Comparison of ENCODE assay signal across 8 cellular contexts in the genomic region with DNA sequence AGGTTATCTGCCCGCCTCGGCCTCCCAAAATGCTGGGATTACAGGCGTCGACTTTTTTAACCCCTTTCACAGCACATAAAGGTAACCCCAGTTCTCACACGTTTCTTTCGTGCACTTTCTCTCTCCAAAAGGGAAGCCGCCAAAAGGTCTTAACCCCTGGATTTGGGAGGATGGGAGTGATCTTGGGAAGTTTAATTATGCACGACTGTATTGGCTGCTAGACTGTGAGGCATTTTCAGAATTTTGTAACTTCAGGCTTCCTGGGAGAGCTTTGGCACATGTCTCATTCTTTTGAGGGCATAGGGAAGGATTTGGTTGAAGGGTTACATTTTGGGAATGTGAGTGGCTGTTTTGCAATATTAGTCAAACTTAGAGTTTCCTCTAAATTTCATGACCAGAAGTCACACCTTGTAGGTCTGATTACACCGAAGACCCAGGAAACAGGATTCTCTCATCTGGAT. TPM values are rescaled to one million over a fixed set of nuclear protein-coding genes. Genes with fewer than 3 reads are reported as not detected.
DNase-seq lines count a peak whose midpoint lies in the region; ATAC-seq, FAIRE-seq and TF ChIP-seq lines count a peak whose summit lies in the region.

No MANE protein-coding gene starts in this region.

- no peaks in the 10 kb centered on the region for H3K9me3 Mint-ChIP-seq in activated naive CD4-positive, alpha-beta T cell treated with anti-CD3 and anti-CD28 coated beads, Interleukin-2, amount 50 U/mL, for 24 hours
- H3K9me3 Mint-ChIP-seq in astrocyte (ENCODE audit: unreplicated experiment), result no peaks in the 10 kb centered on the region

- peak overlapping the region; percentile 98 for H3K4me3 Mint-ChIP-seq in activated naive CD4-positive, alpha-beta T cell treated with anti-CD3 and anti-CD28 coated beads, Interleukin-2, amount 50 U/mL, for 24 hours
- peak overlapping the region; percentile 96 for H3K4me3 Mint-ChIP-seq in astrocyte (ENCODE audit: unreplicated experiment)

- H3K4me2 ChIP-seq in astrocyte (ENCODE audit: low read length), result peak overlapping the region; percentile 100

- H3K27me3 ChIP-seq in astrocyte (ENCODE audit: insufficient read depth, low read length) (no peaks in the 10 kb centered on the region), lung (ENCODE audit: control insufficient read depth, insufficient read depth) (no peaks in the 10 kb centered on the region), upper lobe of right lung (no peaks in the 10 kb centered on the region)

- H3K9ac ChIP-seq in astrocyte (ENCODE audit: low read length), result no peak overlapping the region

- H3K36me3 Mint-ChIP-seq in activated naive CD4-positive, alpha-beta T cell treated with anti-CD3 and anti-CD28 coated beads, Interleukin-2, amount 50 U/mL, for 24 hours, result peaks cover 4% of the 10 kb centered on the region
- H3K36me3 Mint-ChIP-seq in astrocyte (ENCODE audit: low read depth, unreplicated experiment), result peaks cover 2% of the 10 kb centered on the region

- DNase-seq in activated naive CD4-positive, alpha-beta T cell treated with Interleukin-2 at 50 U/mL for 16 hours, result no peak
- DNase-seq in astrocyte (ENCODE audit: low read depth) (no peak), lung (ENCODE audit: low spot score) (no peak), upper lobe of right lung (no peak), NCI-H2227 (lab: John Stamatoyannopoulos, UW; ENCODE audit: unreplicated experiment) (no peak), COR-L47 (lab: John Stamatoyannopoulos, UW) (no peak)
- DNase-seq in stimulated activated CD4-positive, alpha-beta T cell treated with anti-CD3 and anti-CD28 coated beads, Interleukin-4, amount 100 ng/mL, for 4 hours, result no peak

- H3K36me3 ChIP-seq in astrocyte (ENCODE audit: insufficient read depth, low read length), result peaks cover 8% of the 10 kb centered on the region
- no peaks in the 10 kb centered on the region for H3K36me3 ChIP-seq in lung (ENCODE audit: control insufficient read depth in 2 of 2, insufficient read depth in 2 of 2, low read length in 2 of 2)
- peaks cover 12% of the 10 kb centered on the region for H3K36me3 ChIP-seq in upper lobe of right lung

- FAIRE-seq in astrocyte (lab: Jason Lieb, UNC), result no peak

- H3K79me2 ChIP-seq in astrocyte (ENCODE audit: insufficient read depth, low read length), result peaks cover 29% of the 10 kb centered on the region

- H3K4me1 ChIP-seq in astrocyte (ENCODE audit: insufficient read depth, low read length), result peaks cover 13% of the 10 kb centered on the region
- H3K4me1 ChIP-seq in lung (ENCODE audit: control insufficient read depth in 2 of 2, insufficient read depth in 2 of 2, low read length in 2 of 2), result peaks cover 0 to 5% of the 10 kb centered on the region in 2 donors
- H3K4me1 ChIP-seq in upper lobe of right lung, result peaks cover 25% of the 10 kb centered on the region

- H2AFZ ChIP-seq in astrocyte (ENCODE audit: low read depth, low read length), result no peak overlapping the region

- no peak overlapping the region for H3K4me3 ChIP-seq in astrocyte (ENCODE audit: insufficient read depth, low read depth, low read length)
- no peak overlapping the region for H3K4me3 ChIP-seq in lung
- peak overlapping the region; percentile 82 for H3K4me3 ChIP-seq in upper lobe of right lung

- H3K27me3 Mint-ChIP-seq in activated naive CD4-positive, alpha-beta T cell treated with anti-CD3 and anti-CD28 coated beads, Interleukin-2, amount 50 U/mL, for 24 hours, result no peaks in the 10 kb centered on the region
- no peaks in the 10 kb centered on the region for H3K27me3 Mint-ChIP-seq in astrocyte (ENCODE audit: low read depth, unreplicated experiment)

- no peak for ATAC-seq in lung (ENCODE audit: insufficient read depth, low FRiP score)
- no peak for ATAC-seq in upper lobe of right lung

- intact Hi-C loops in upper lobe of right lung (cut with DNase I), result loop anchor here (5.0 to 10.0 kb wide), 2 partner anchors 37 to 274 kb away; a partner anchor contains a TSS

- H3K27ac ChIP-seq in astrocyte (ENCODE audit: low read depth, low read length) (no peak overlapping the region), lung (ENCODE audit: low read depth in 1 of 2, low read length in 1 of 2) (peak overlapping the region; percentile 77 to 87), upper lobe of right lung (peak overlapping the region; percentile 93)

- H3K27ac Mint-ChIP-seq in activated naive CD4-positive, alpha-beta T cell treated with anti-CD3 and anti-CD28 coated beads, Interleukin-2, amount 50 U/mL, for 24 hours, result peak overlapping the region; percentile 100
- H3K27ac Mint-ChIP-seq in astrocyte (ENCODE audit: unreplicated experiment), result peak overlapping the region; percentile 93

- peaks cover 48% of the 10 kb centered on the region for H3K4me1 Mint-ChIP-seq in activated naive CD4-positive, alpha-beta T cell treated with anti-CD3 and anti-CD28 coated beads, Interleukin-2, amount 50 U/mL, for 24 hours
- peaks cover 6% of the 10 kb centered on the region for H3K4me1 Mint-ChIP-seq in astrocyte (ENCODE audit: low read depth, unreplicated experiment)

- H4K20me1 ChIP-seq in astrocyte (ENCODE audit: insufficient read depth, low read length), result peaks cover 23% of the 10 kb centered on the region

- H3K9me3 ChIP-seq in astrocyte (ENCODE audit: insufficient read depth, low read depth, low read length) (no peaks in the 10 kb centered on the region), lung (ENCODE audit: control insufficient read depth in 2 of 2, insufficient read depth in 1 of 2, low read length in 1 of 2) (no peaks in the 10 kb centered on the region), upper lobe of right lung (no peaks in the 10 kb centered on the region)

- no peak for TF ChIP-seq CTCF in astrocyte (IDR thresholded peaks at IDR 0.05; ENCODE audit: insufficient read depth, low read depth, low read length)
- no peak for TF ChIP-seq CTCF in lung (IDR thresholded peaks at IDR 0.05; ENCODE audit: control extremely low read depth, extremely low read depth)
- TF ChIP-seq CTCF in upper lobe of right lung (IDR thresholded peaks at IDR 0.05), result no peak

- WGBS in lung, 2 donors, result 19 to 27% methylated on average over 9 of the region's 9 CpGs

RNA-seq across cellular contexts. Expression of a gene that starts 1.4 kb away (rescaled TPM):
- total RNA-seq in astrocyte (57.5 and 57.6 TPM in 2 replicates), lung (10 to 100 TPM; 66.5 to 97.5 TPM), upper lobe of right lung (117 TPM)
- 10 to 100 TPM; 23.9 to 29.0 TPM for polyA plus RNA-seq in lung

RNA-seq across cellular contexts. Expression of a gene that starts 31.0 kb away (rescaled TPM):
- total RNA-seq in astrocyte (85.8 and 85.9 TPM in 2 replicates), lung (10 to 100 TPM; 49.5 to 54.6 TPM), upper lobe of right lung (51.6 TPM)
- 10 to 100 TPM; 18.1 to 40.6 TPM for polyA plus RNA-seq in lung

RNA-seq across cellular contexts. Expression of a gene that starts 32.6 kb away (rescaled TPM):
- total RNA-seq in astrocyte, result 2,485 and 2,685 TPM in 2 replicates
- 1,000 to 10,000 TPM; 1,471 to 1,783 TPM for total RNA-seq in lung
- 1,000 to 10,000 TPM; 2,612 to 3,593 TPM for polyA plus RNA-seq in lung
- total RNA-seq in upper lobe of right lung, result 1,254 TPM

RNA-seq across cellular contexts. Expression of a gene that starts 33.4 kb away (rescaled TPM):
- total RNA-seq in astrocyte (29.1 and 29.9 TPM in 2 replicates), lung (10 to 100 TPM; 11.3 to 31.4 TPM), upper lobe of right lung (19.8 TPM)
- polyA plus RNA-seq in lung, result 10 to 100 TPM; 22.1 to 23.8 TPM

RNA-seq across cellular contexts. Expression of a gene that starts 38.3 kb away (rescaled TPM):
- 110 and 118 TPM in 2 replicates for total RNA-seq in astrocyte
- total RNA-seq in lung, result 10 to 100 TPM; 39.1 to 46.1 TPM
- polyA plus RNA-seq in lung, result 10 to 100 TPM; 20.7 to 40.3 TPM
- total RNA-seq in upper lobe of right lung, result 19.5 TPM
